Comparison of ENCODE assay signal across 21 cellular contexts in genomic region chr19:4032436-4032835, GRCh38. TPM values are rescaled to one million over a fixed set of nuclear protein-coding genes. Genes with fewer than 3 reads are reported as not detected.
DNase-seq lines count a peak whose midpoint lies in the region; ATAC-seq and TF ChIP-seq lines count a peak whose summit lies in the region.
"Had no signal": no experiment of that assay in that cellular context is flagged by ENCODE, and none has a peak within 500 bp of the region (broad histone marks: within the 10 kb centered on the region; RNA-seq: fewer than 3 reads in every experiment).

No MANE protein-coding gene starts in this region.

- H3K27ac ChIP-seq in caudate nucleus (ENCODE audit: low read depth, low read length) (peak overlapping the region; percentile 37), suprapubic skin (peak overlapping the region; percentile 5)

- H3K4me3 ChIP-seq in suprapubic skin = no peak overlapping the region

- no peaks in the 10 kb centered on the region for H3K27me3 ChIP-seq in suprapubic skin

- peaks cover 7% of the 10 kb centered on the region for H3K4me1 ChIP-seq in suprapubic skin

- H3K9me3 ChIP-seq in suprapubic skin = no peaks in the 10 kb centered on the region
- H3K9me3 ChIP-seq: SK-N-SH had no signal

- H3K36me3 ChIP-seq in suprapubic skin = peaks cover 79% of the 10 kb centered on the region

- TF ChIP-seq POLR2A in suprapubic skin (IDR thresholded peaks at IDR 0.05) = no peak

- WGBS in suprapubic skin = 45% methylated on average over 4 of the region's 16 CpGs

- ATAC-seq in GM18868 (IDR thresholded peaks at IDR 0.05; ENCODE audit: unreplicated experiment) = no peak
- ATAC-seq: HCT116, Right ventricle myocardium inferior had no signal

- TF ChIP-seq CTCF in suprapubic skin (IDR thresholded peaks at IDR 0.05) = no peak

- DNase-seq in COR-L47 (lab: John Stamatoyannopoulos, UW) (peak; percentile 22), NCI-H345 (lab: John Stamatoyannopoulos, UW) (peak; percentile 80), caudate nucleus (lab: John Stamatoyannopoulos, UW) (no peak), suprapubic skin (ENCODE audit: low spot score in 2 of 2) (no peak), iPS-NIHi7 (ENCODE audit: extremely low spot score) (no peak), activated gamma-delta T cell treated with Interleukin-2 at 50 U/mL for 16 hours (no peak)
- DNase-seq: CD4-positive, CD25-positive, alpha-beta regulatory T cell; DMS53; EL; GOT3; KG1; NCI-H1105 treated with DMSO at 0.1 percent for 48 hours; NCI-H1694; NCI-H2081 treated with DMSO at 0.1 percent for 48 hours; NCI-H446; NCI-H748 treated with DMSO at 0.1 percent for 48 hours; NK-92 treated with Interleukin-12 subunit alpha and Interleukin-12 subunit beta, amount 100 ng/mL, for 24 hours; SK-N-SH had no signal

- TF ChIP-seq EP300 in suprapubic skin (IDR thresholded peaks at IDR 0.05) = no peak

RNA-seq across cellular contexts. Expression of gene PIAS4, which starts 24.9 kb away (rescaled TPM):
- 10 to 100 TPM; 17.1 to 28.7 (median 22.6) TPM for total RNA-seq in suprapubic skin

RNA-seq across cellular contexts. Expression of gene ZBTB7A, which starts 34.3 kb away (rescaled TPM):
- 10 to 100 TPM; 60.3 to 94.2 (median 77.4) TPM for total RNA-seq in suprapubic skin

RNA-seq across cellular contexts. Expression of gene EEF2, which starts 47.2 kb away (rescaled TPM):
- total RNA-seq in suprapubic skin = 1,000 to 10,000 TPM; 1,423 to 2,137 (median 2,023) TPM

Comparison
In these comparisons a context has a peak if more than half of its experiments do, and no peak if none do; other contexts are left out.
1. DNase-seq: peak in COR-L47 (single experiment) and NCI-H345 (single experiment); none in caudate nucleus (0 of 61), suprapubic skin (0 of 2), iPS-NIHi7 (single experiment) and activated gamma-delta T cell treated with Interleukin-2 at 50 U/mL for 16 hours (single experiment).